ENCODE assay signal across 14 cellular contexts in the genomic region with DNA sequence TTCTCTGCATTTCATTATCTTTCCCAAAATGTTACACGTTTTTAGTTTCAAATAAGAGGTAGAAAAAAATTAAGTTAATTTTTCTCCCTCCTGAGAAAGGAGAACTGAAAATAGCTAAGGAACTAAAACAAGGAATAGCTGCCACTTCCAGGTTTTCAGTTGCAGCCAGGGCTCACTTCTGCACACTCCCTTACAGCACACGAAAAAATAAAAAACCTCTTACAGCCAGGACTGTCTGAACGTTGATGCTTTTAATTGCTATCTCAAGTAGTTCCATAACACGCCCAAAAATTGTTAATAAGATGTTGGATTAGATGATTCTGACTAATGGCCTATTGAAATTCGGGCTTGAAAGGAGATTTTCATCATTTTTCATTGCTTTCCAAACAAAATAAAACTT.
"Had no signal": no experiment of that assay in that cellular context is flagged by ENCODE, and none has a peak within 500 bp of the region (broad histone marks: within the 10 kb centered on the region; RNA-seq: fewer than 3 reads in every experiment).

No MANE protein-coding gene starts in this region.

- H3K4me3 ChIP-seq: lung, transverse colon had no signal

- H3K27ac ChIP-seq: epithelial cell of prostate, parathyroid adenoma, transverse colon had no signal

- H3K4me1 ChIP-seq: parathyroid adenoma, transverse colon had no signal

- H3K79me2 ChIP-seq: parathyroid adenoma had no signal

- H3K36me3 ChIP-seq: transverse colon had no signal

- H2AFZ ChIP-seq: parathyroid adenoma had no signal

- DNase-seq: activated CD4-positive, alpha-beta T cell treated with anti-CD3 and anti-CD28 coated beads, Interleukin-2, amount 50 U/mL, for 1 hour; activated naive CD8-positive, alpha-beta T cell treated with anti-CD3 and anti-CD28 coated beads, Interleukin-2, amount 50 U/mL, for 24 hours; islet precursor cell; naive B cell; retina; stimulated activated CD4-positive, alpha-beta T cell treated with anti-CD3 and anti-CD28 coated beads, Interleukin-2, amount 100 ng/mL, for 48 hours; T-cell; T-helper 9 cell; transverse colon had no signal

- H3K27me3 ChIP-seq: transverse colon had no signal

- H3K9ac ChIP-seq: parathyroid adenoma had no signal

- H3K9me3 ChIP-seq: transverse colon had no signal

- ATAC-seq: activated CD4-positive, CD25-positive, alpha-beta regulatory T cell treated with anti-CD3 and anti-CD28 coated beads, Interleukin-2, amount 50 U/mL, for 24 hours; activated naive CD8-positive, alpha-beta T cell treated with anti-CD3 and anti-CD28 coated beads, Interleukin-2, amount 50 U/mL, for 24 hours; stimulated activated memory B cell treated with anti-CD40 and anti-IgM and Interleukin-4, amounts not matched to agents 10 μg/mL and 1 μg/mL and 100 μg/mL, for 72 hours; T-cell had no signal
